8 cellular contexts compared by ENCODE assay signal in genomic region chr20:49915118-49915379, GRCh38. TPM values are rescaled to one million over a fixed set of nuclear protein-coding genes. Genes with fewer than 3 reads are reported as not detected.
DNase-seq lines count a peak whose midpoint lies in the region; ATAC-seq and TF ChIP-seq lines count a peak whose summit lies in the region.

No MANE protein-coding gene starts in this region.

- H3K27ac ChIP-seq in GM23248 (peak overlapping the region; percentile 98), gastroesophageal sphincter (peak overlapping the region; percentile 82 to 98 (median 97))

- WGBS in GM23248 (ENCODE audit: low coverage in 1 of 2, low lambda C conversion rate in 2 of 2, missing lambda C conversion rate in 2 of 2), 2 experiments, result 0 to 1% methylated on average over 15 to 21 of the region's 23 CpGs
- no CpG with 5 or more reads among the region's 23 CpGs for WGBS in gastroesophageal sphincter (ENCODE audit: low coverage in 1 of 2), 2 donors

- peak; percentile 45 for ATAC-seq in SK-N-SH treated with all-trans-retinoic acid at 6 μM for 48 hours
- peak; percentile 13 for ATAC-seq in gastroesophageal sphincter

- no peaks in the 10 kb centered on the region for H3F3A ChIP-seq in GM23248 (ENCODE audit: insufficient read depth)

- peak; percentile 23 for DNase-seq in AG08396 (ENCODE audit: low spot score)
- DNase-seq in GM23248, result no peak
- no peak for DNase-seq in skeletal muscle cell (ENCODE audit: low read depth)
- no peak for DNase-seq in foreskin melanocyte
- DNase-seq in NCI-H82 (lab: John Stamatoyannopoulos, UW), result no peak
- DNase-seq in GM13976 (ENCODE audit: low spot score), result no peak

- peak overlapping the region; percentile 91 for H2AFZ ChIP-seq in GM23248

- TF ChIP-seq EP300 in gastroesophageal sphincter (IDR thresholded peaks at IDR 0.05), result no peak

- H4K20me1 ChIP-seq in GM23248 (ENCODE audit: insufficient read depth), result no peaks in the 10 kb centered on the region

- in situ Hi-C loops in GM23248 (cut with MboI), result no loop called here
- in situ Hi-C loops in GM13976 (cut with MboI; ENCODE audit: low sequenced_read_pairs, unreplicated experiment), result no loop called here

- H3K9me3 ChIP-seq in GM23248 (ENCODE audit: low read depth) (no peaks in the 10 kb centered on the region), gastroesophageal sphincter (no peaks in the 10 kb centered on the region)

- peak overlapping the region; percentile 93 for H3K9ac ChIP-seq in GM23248

- H3K9me2 ChIP-seq in GM23248 (ENCODE audit: insufficient read depth), result no peaks in the 10 kb centered on the region

- peak overlapping the region; percentile 95 for H3K4me2 ChIP-seq in GM23248 (ENCODE audit: unreplicated experiment)

- H3K36me3 ChIP-seq in GM23248 (ENCODE audit: low read depth) (no peaks in the 10 kb centered on the region), gastroesophageal sphincter (peaks cover 0 to 3% of the 10 kb centered on the region in 2 donors)

- no peak for TF ChIP-seq POLR2A in gastroesophageal sphincter (IDR thresholded peaks at IDR 0.05)

- no peak for TF ChIP-seq CTCF in gastroesophageal sphincter (IDR thresholded peaks at IDR 0.05)
- no peak for TF ChIP-seq CTCF in GM13976 (IDR thresholded peaks at IDR 0.05; ENCODE audit: borderline replicate concordance, control extremely low read depth, extremely low read depth, insufficient read depth, missing control alignments)

- H3K4me1 ChIP-seq in GM23248 (ENCODE audit: insufficient read depth), result peaks cover 21% of the 10 kb centered on the region
- H3K4me1 ChIP-seq in gastroesophageal sphincter, result peaks cover 0 to 63% (median 19%) of the 10 kb centered on the region in 3 donors

- no peaks in the 10 kb centered on the region for H3K27me3 ChIP-seq in GM23248 (replicated peaks; ENCODE audit: insufficient read depth)
- no peaks in the 10 kb centered on the region for H3K27me3 ChIP-seq in gastroesophageal sphincter

- H3K4me3 ChIP-seq in GM23248 (peak overlapping the region; percentile 91), gastroesophageal sphincter (peak overlapping the region; percentile 83 to 98), skeletal muscle cell (ENCODE audit: low read depth, low read length) (peak overlapping the region; percentile 62)

- peaks cover 53% of the 10 kb centered on the region for H3K79me2 ChIP-seq in GM23248 (ENCODE audit: insufficient read depth)

TF ChIP-seq in SK-N-SH treated with all-trans-retinoic acid at 6 μM for 48 hours, 23 proteins besides CTCF, POLR2A, EP300 and RAD21:
- no peak for TF ChIP-seq PATZ1 (CRISPR knock-in tag; IDR thresholded peaks at IDR 0.05; ENCODE audit: borderline replicate concordance)
- no peak for TF ChIP-seq ZNF8 (CRISPR knock-in tag; IDR thresholded peaks at IDR 0.05)
- no peak for TF ChIP-seq GLIS3 (CRISPR knock-in tag; IDR thresholded peaks at IDR 0.05)
- no peak for TF ChIP-seq ISL1 (CRISPR knock-in tag; IDR thresholded peaks at IDR 0.05)
- TF ChIP-seq ZFP3 (CRISPR knock-in tag; IDR thresholded peaks at IDR 0.05), result no peak
- TF ChIP-seq ARNTL (CRISPR knock-in tag; IDR thresholded peaks at IDR 0.05; ENCODE audit: borderline replicate concordance, low read depth), result no peak
TF ChIP-seq in SK-N-SH treated with all-trans-retinoic acid at 6 μM for 48 hours: peak in this region for 0.

RNA-seq across cellular contexts. Expression of gene SPATA2, which starts 0.3 kb away (rescaled TPM):
- 3.1 and 4.8 TPM in 2 replicates for total RNA-seq in GM23248 (2014; rRNA removed; shearing (Covaris generic))
- polyA plus RNA-seq in GM23248 (2016; fragmentation: Nextera tagmentation; extraction: Ambion mirVana), result 4.2 and 4.6 TPM in 2 replicates
- 1 to 10 TPM; 2.7 to 7.2 (median 4.9) TPM for total RNA-seq in gastroesophageal sphincter

RNA-seq across cellular contexts. Expression of gene RNF114, which starts 21.1 kb away (rescaled TPM):
- 69.6 and 96.0 TPM in 2 replicates for total RNA-seq in GM23248 (2014; rRNA removed; shearing (Covaris generic))
- polyA plus RNA-seq in GM23248 (2016; fragmentation: Nextera tagmentation; extraction: Ambion mirVana), result 70.4 and 72.7 TPM in 2 replicates
- total RNA-seq in gastroesophageal sphincter, result 100 to 1,000 TPM in 2 of 4 donors, 10 to 100 TPM in 2; 80.3 to 109 (median 101) TPM
